Comparison of ENCODE assay signal across 8 cellular contexts in the genomic region with DNA sequence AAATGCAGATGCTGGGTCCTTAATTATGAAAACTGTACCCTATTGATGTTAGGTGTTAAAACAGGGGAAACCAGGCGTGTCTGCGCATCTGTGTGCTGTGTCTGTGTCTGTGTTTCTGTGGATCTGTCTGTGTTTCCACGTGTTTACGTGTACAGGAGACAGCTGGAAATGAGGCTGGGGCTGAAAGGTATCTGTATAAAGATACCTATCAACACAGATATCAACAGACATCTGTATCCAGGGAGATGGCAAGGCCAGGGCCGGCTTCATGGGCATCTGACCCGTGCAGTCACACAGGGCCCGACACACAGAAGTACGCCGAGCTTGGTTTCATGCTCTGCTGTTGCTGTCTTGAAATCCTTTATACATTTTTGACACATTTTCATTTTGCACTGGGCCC. TPM values are rescaled to one million over a fixed set of nuclear protein-coding genes. Genes with fewer than 3 reads are reported as not detected.
"Had no signal": no experiment of that assay in that cellular context is flagged by ENCODE, and none has a peak within 500 bp of the region (broad histone marks: within the 10 kb centered on the region; RNA-seq: fewer than 3 reads in every experiment).

No MANE protein-coding gene starts in this region.

- H3K4me3 ChIP-seq: GM23248, HAP-1 had no signal

- H3K9ac ChIP-seq: GM23248 had no signal

- H3K9me3 Mint-ChIP-seq: IgD-negative memory B cell had no signal

- H3K36me3 Mint-ChIP-seq: IgD-negative memory B cell had no signal

- H3K36me3 ChIP-seq: HAP-1 had no signal

- ATAC-seq: HCT116 had no signal

- H3K4me1 Mint-ChIP-seq: IgD-negative memory B cell had no signal

- H3K27ac ChIP-seq: GM23248 had no signal

- DNase-seq: GM23248, GOT3, H7, KG1 had no signal

- H3K4me1 ChIP-seq: HAP-1 had no signal

- H3K27ac Mint-ChIP-seq: IgD-negative memory B cell had no signal

- H2AFZ ChIP-seq: GM23248 had no signal

- H3K4me3 Mint-ChIP-seq: IgD-negative memory B cell had no signal

- H3K9me3 ChIP-seq: HAP-1 had no signal

RNA-seq across cellular contexts. Expression of a gene that starts 48.6 kb away (rescaled TPM):
- total RNA-seq: GM23248, HT-29 had no signal
- polyA plus RNA-seq: GM23248, IgD-negative memory B cell had no signal
